14 cellular contexts compared by ENCODE assay signal in the genomic region with DNA sequence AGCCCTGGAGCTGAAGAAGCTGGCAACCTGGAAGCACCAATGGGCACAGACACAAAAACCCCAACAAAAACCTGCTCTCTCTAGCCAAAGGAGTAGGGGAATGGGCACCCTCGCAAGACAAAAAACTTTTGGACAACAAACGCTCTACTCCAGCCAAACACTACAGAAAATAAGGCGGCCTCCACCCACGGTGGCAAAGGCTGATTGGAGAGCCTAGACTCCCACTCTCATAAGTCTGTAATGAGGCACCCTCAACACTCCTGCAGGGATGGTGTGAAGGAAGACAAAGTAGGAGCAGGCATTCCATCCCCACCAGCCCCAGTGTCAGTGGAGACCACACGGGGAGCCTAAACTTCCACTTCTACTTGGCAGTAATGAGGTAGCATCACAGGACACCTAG.
"Had no signal": no experiment of that assay in that cellular context is flagged by ENCODE, and none has a peak within 500 bp of the region (broad histone marks: within the 10 kb centered on the region; RNA-seq: fewer than 3 reads in every experiment).

No MANE protein-coding gene starts in this region.

- DNase-seq: activated CD4-positive, alpha-beta T cell treated with anti-CD3 and anti-CD28 coated beads, Interleukin-2, amount 50 U/mL, for 4 hours; activated CD4-positive, CD25-positive, alpha-beta regulatory T cell treated with anti-CD3 and anti-CD28 coated beads, Interleukin-2, amount 50 U/mL, for 72 hours; activated naive CD4-positive, alpha-beta T cell treated with anti-CD3 and anti-CD28 coated beads for 36 hours; activated naive CD8-positive, alpha-beta T cell treated with anti-CD3 and anti-CD28 coated beads, Interleukin-2, amount 50 U/mL, for 24 hours; aorta; erythroblast; gastrocnemius medialis; heart left ventricle; midbrain; T1000; upper lobe of left lung had no signal

- H3K4me3 Mint-ChIP-seq: activated naive CD4-positive, alpha-beta T cell treated with anti-CD3 and anti-CD28 coated beads for 36 hours; activated naive CD8-positive, alpha-beta T cell treated with anti-CD3 and anti-CD28 coated beads, Interleukin-2, amount 50 U/mL, for 24 hours; stimulated activated naive CD8-positive, alpha-beta T cell treated with anti-CD3 and anti-CD28 coated beads, Interleukin-15, Interleukin-2, amounts not matched to agents 100 ng/mL and 50 ng/mL, for 24 hours had no signal

- H3K27me3 Mint-ChIP-seq: activated naive CD8-positive, alpha-beta T cell treated with anti-CD3 and anti-CD28 coated beads, Interleukin-2, amount 50 U/mL, for 24 hours; stimulated activated naive CD8-positive, alpha-beta T cell treated with anti-CD3 and anti-CD28 coated beads, Interleukin-15, Interleukin-2, amounts not matched to agents 100 ng/mL and 50 ng/mL, for 24 hours had no signal

- H3K4me3 ChIP-seq: gastrocnemius medialis, heart left ventricle, lung, upper lobe of left lung had no signal

- H3K9me3 ChIP-seq: gastrocnemius medialis, upper lobe of left lung had no signal

- H3K9me3 Mint-ChIP-seq: activated naive CD4-positive, alpha-beta T cell treated with anti-CD3 and anti-CD28 coated beads for 36 hours; activated naive CD8-positive, alpha-beta T cell treated with anti-CD3 and anti-CD28 coated beads, Interleukin-2, amount 50 U/mL, for 24 hours; stimulated activated naive CD8-positive, alpha-beta T cell treated with anti-CD3 and anti-CD28 coated beads, Interleukin-15, Interleukin-2, amounts not matched to agents 100 ng/mL and 50 ng/mL, for 24 hours had no signal

- ATAC-seq: activated naive CD8-positive, alpha-beta T cell treated with anti-CD3 and anti-CD28 coated beads, Interleukin-2, amount 50 U/mL, for 24 hours; gastrocnemius medialis had no signal

- H3K36me3 ChIP-seq: gastrocnemius medialis, upper lobe of left lung had no signal

- H3K27me3 ChIP-seq: gastrocnemius medialis, heart left ventricle, upper lobe of left lung had no signal

- H3K27ac Mint-ChIP-seq: activated naive CD4-positive, alpha-beta T cell treated with anti-CD3 and anti-CD28 coated beads for 36 hours; activated naive CD8-positive, alpha-beta T cell treated with anti-CD3 and anti-CD28 coated beads, Interleukin-2, amount 50 U/mL, for 24 hours; activated T-helper 2 cell treated with anti-CD3 and anti-CD28 coated beads, Interferon-gamma antibody, Interleukin-2, Interleukin-4, amounts not matched to agents 10 μg/mL and 5 μg/mL and 100 μg/mL, durations not matched to agents 14 hours and 24 hours and 36 hours; stimulated activated naive CD8-positive, alpha-beta T cell treated with anti-CD3 and anti-CD28 coated beads, Interleukin-15, Interleukin-2, amounts not matched to agents 100 ng/mL and 50 ng/mL, for 24 hours had no signal
